Comparison of ENCODE assay signal across 20 cellular contexts in the genomic region with DNA sequence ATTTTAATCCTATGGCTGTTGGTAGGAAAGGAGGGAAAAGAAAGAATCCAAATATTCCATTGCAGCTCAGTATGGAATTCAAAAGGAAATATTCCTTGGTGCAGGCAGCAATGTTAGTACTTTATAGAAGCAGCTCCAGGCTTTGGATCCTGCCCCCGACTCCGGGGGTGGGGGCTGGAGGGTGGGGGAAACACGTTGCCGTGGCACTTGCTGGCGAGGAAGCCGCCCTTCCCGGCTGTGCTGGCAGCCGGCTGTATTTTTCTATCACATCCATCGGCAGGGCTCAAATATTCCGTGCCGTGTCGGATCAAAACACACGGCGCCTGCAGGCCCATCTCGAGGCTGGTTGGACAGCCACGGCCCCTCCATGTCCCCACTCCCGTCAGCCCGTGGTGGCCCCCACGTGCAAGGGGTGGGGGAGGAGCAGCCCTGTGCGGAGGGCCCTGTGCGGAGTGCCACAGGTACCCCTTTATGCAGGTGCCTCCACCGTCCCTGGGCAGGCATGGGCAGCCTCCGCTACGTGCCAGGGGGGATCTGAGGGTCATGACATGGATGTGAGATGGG. TPM values are rescaled to one million over a fixed set of nuclear protein-coding genes. Genes with fewer than 3 reads are reported as not detected.
DNase-seq lines count a peak whose midpoint lies in the region; ATAC-seq and TF ChIP-seq lines count a peak whose summit lies in the region.
"Had no signal": no experiment of that assay in that cellular context is flagged by ENCODE, and none has a peak within 500 bp of the region (broad histone marks: within the 10 kb centered on the region; RNA-seq: fewer than 3 reads in every experiment).

No MANE protein-coding gene starts in this region.

- no peak for ATAC-seq in right cardiac atrium
- no peak for ATAC-seq in heart right ventricle
- ATAC-seq: HCT116, PC-3 had no signal

- DNase-seq in right cardiac atrium (peak in 2 of 3 donors; percentile 35 to 40), heart right ventricle (no peak), caudate nucleus (lab: John Stamatoyannopoulos, UW) (peak in 40 of 61 donors; percentile 15 to 89 (median 57)), neuronal stem cell (ENCODE audit: low spot score) (no peak), dermis blood vessel endothelial cell (no peak), neural progenitor cell (ENCODE audit: low spot score) (no peak)
- DNase-seq in central memory CD4-positive, alpha-beta T cell: no peak
- DNase-seq: CD4-positive, alpha-beta T cell; MM.1S; NCI-H1417; NCI-H1694 treated with DMSO at 0.1 percent for 48 hours; NCI-H2081 treated with DMSO at 0.1 percent for 48 hours; NCI-H2171; NCI-H226; NCI-H510A treated with DMSO at 0.1 percent for 48 hours; PC-3; SJCRH30 had no signal

- H3K4me3 ChIP-seq in right cardiac atrium (ENCODE audit: low read length) (no peak overlapping the region), heart right ventricle (no peak overlapping the region), neuronal stem cell (ENCODE audit: low read length in 2 of 2) (peak overlapping the region in 1 of 2 donors; percentile 16), neural progenitor cell (no peak overlapping the region)
- H3K4me3 ChIP-seq: SJCRH30 had no signal

- H2AFZ ChIP-seq in neuronal stem cell (ENCODE audit: low read length) (no peak overlapping the region), neural progenitor cell (replicated peaks) (no peak overlapping the region)

- H3K27ac ChIP-seq in right cardiac atrium (ENCODE audit: low read length) (no peak overlapping the region), heart right ventricle (no peak overlapping the region), caudate nucleus (ENCODE audit: low read depth, low read length) (peak overlapping the region; percentile 85), neuronal stem cell (replicated peaks; ENCODE audit: low read length) (no peak overlapping the region), neural progenitor cell (no peak overlapping the region)
- H3K27ac ChIP-seq: KMS-11, SJCRH30 had no signal

- H3K4me1 ChIP-seq in right cardiac atrium (ENCODE audit: control insufficient read depth, insufficient read depth, low read length) (no peaks in the 10 kb centered on the region), heart right ventricle (peaks cover 0 to 2% (median 0%) of the 10 kb centered on the region in 9 donors), neuronal stem cell (ENCODE audit: control insufficient read depth in 2 of 2, insufficient read depth in 1 of 2, low read depth in 1 of 2, low read length in 2 of 2) (peaks cover 0 to 12% of the 10 kb centered on the region in 2 donors), neural progenitor cell (peaks cover 11% of the 10 kb centered on the region)

- peaks cover 31% of the 10 kb centered on the region for H3K4me1 Mint-ChIP-seq in neural progenitor cell

- H3K36me3 ChIP-seq in heart right ventricle: no peaks in the 10 kb centered on the region
- no peaks in the 10 kb centered on the region for H3K36me3 ChIP-seq in neuronal stem cell (replicated peaks in 1 of 2; ENCODE audit: control insufficient read depth in 2 of 2, insufficient read depth in 2 of 2, low read length in 2 of 2)
- H3K36me3 ChIP-seq in neural progenitor cell: no peaks in the 10 kb centered on the region
- H3K36me3 ChIP-seq: SJCRH30 had no signal

- H3K27ac Mint-ChIP-seq in neural progenitor cell: no peak overlapping the region
- H3K27ac Mint-ChIP-seq: CD4-positive, alpha-beta T cell; IgD-negative memory B cell had no signal

- peaks cover 16% of the 10 kb centered on the region for H4K20me1 ChIP-seq in neural progenitor cell (ENCODE audit: low read depth)

- peak overlapping the region; percentile 89 for H2BK15ac ChIP-seq in neuronal stem cell (ENCODE audit: low read length)

- intact Hi-C loops in right cardiac atrium (cut with DNase I): no loop called here
- intact Hi-C loops in heart right ventricle (cut with DNase I): loop anchor here in 2 of 10 donors (5.0 kb wide), 2 partner anchors 95 to 105 kb away; no protein-coding TSS in a partner anchor

- H3K36me3 Mint-ChIP-seq in neural progenitor cell: no peaks in the 10 kb centered on the region

- H3K27me3 ChIP-seq in right cardiac atrium (ENCODE audit: control insufficient read depth, insufficient read depth) (no peaks in the 10 kb centered on the region), heart right ventricle (peaks cover 0 to 84% (median 70%) of the 10 kb centered on the region in 7 donors), neuronal stem cell (ENCODE audit: control insufficient read depth in 3 of 3, insufficient read depth in 3 of 3, low read depth in 1 of 3, low read length in 3 of 3) (peaks cover 9 to 92% (median 11%) of the 10 kb centered on the region in 3 experiments), neural progenitor cell (peaks cover 22% of the 10 kb centered on the region)
- H3K27me3 ChIP-seq: SJCRH30 had no signal

- H3K4me3 Mint-ChIP-seq in neural progenitor cell: no peak overlapping the region
- H3K4me3 Mint-ChIP-seq: CD4-positive, alpha-beta T cell had no signal

- no peak overlapping the region for H2BK120ac ChIP-seq in neuronal stem cell (ENCODE audit: low read depth, low read length)

- H3K23ac ChIP-seq in neuronal stem cell (ENCODE audit: low read depth, low read length, poor library complexity): peak overlapping the region; percentile 82

- peaks cover 2% of the 10 kb centered on the region for H3K79me1 ChIP-seq in neuronal stem cell (ENCODE audit: low read depth, low read length)

- H3K4me2 ChIP-seq in neuronal stem cell (ENCODE audit: insufficient read depth, low read length, poor library complexity, severe bottlenecking) (no peak overlapping the region), neural progenitor cell (no peak overlapping the region)
- H3K4me2 ChIP-seq: KMS-11 had no signal

- H2AK5ac ChIP-seq in neuronal stem cell (ENCODE audit: low read depth, low read length): peak overlapping the region; percentile 28

- H3K79me2 ChIP-seq in neural progenitor cell (ENCODE audit: low read depth): no peaks in the 10 kb centered on the region

- no peak overlapping the region for H4K8ac ChIP-seq in neuronal stem cell (ENCODE audit: low read depth, low read length)

- H3K9me3 ChIP-seq in right cardiac atrium (ENCODE audit: control insufficient read depth, low read length) (no peaks in the 10 kb centered on the region), heart right ventricle (no peaks in the 10 kb centered on the region), neuronal stem cell (replicated peaks in 1 of 2; ENCODE audit: control insufficient read depth in 2 of 2, insufficient read depth in 1 of 2, low read depth in 1 of 2, low read length in 2 of 2) (peaks cover 0 to 2% of the 10 kb centered on the region in 2 donors), neural progenitor cell (ENCODE audit: low read depth) (no peaks in the 10 kb centered on the region)
- H3K9me3 ChIP-seq: SJCRH30 had no signal

- 66% methylated on average over 24 of the region's 24 CpGs for WGBS in right cardiac atrium
- 64 to 67% methylated on average over 24 of the region's 24 CpGs for WGBS in heart right ventricle, 2 donors
- WGBS in neuronal stem cell (ENCODE audit: extremely low coverage in 2 of 2, insufficient read length in 2 of 2, insufficient replicate concordance in 1 of 2), 2 donors: no CpG with 5 or more reads among the region's 24 CpGs

- H3K9ac ChIP-seq in neuronal stem cell (ENCODE audit: low read depth, low read length, poor library complexity): peak overlapping the region; percentile 12
- no peak overlapping the region for H3K9ac ChIP-seq in neural progenitor cell
- H3K9ac ChIP-seq: KMS-11 had no signal

- peak overlapping the region; percentile 59 for H2BK5ac ChIP-seq in neuronal stem cell (ENCODE audit: low read length)

- peaks cover 10% of the 10 kb centered on the region for H3F3A ChIP-seq in neural progenitor cell (ENCODE audit: low read depth)

- no peak overlapping the region for H3K14ac ChIP-seq in neuronal stem cell (ENCODE audit: low read length)

- H4K91ac ChIP-seq in neuronal stem cell (ENCODE audit: low read depth, low read length, poor library complexity): no peak overlapping the region

- TF ChIP-seq CTCF in heart right ventricle (IDR thresholded peaks at IDR 0.05) (no peak), neural progenitor cell (IDR thresholded peaks at IDR 0.05) (no peak)

- H2BK12ac ChIP-seq in neuronal stem cell (ENCODE audit: low read length): no peak overlapping the region

- H3K9me3 Mint-ChIP-seq in neural progenitor cell: no peaks in the 10 kb centered on the region
- H3K9me3 Mint-ChIP-seq: CD4-positive, alpha-beta T cell had no signal

- H3K27me3 Mint-ChIP-seq in neural progenitor cell (ENCODE audit: insufficient read depth, low read depth): peaks cover 19% of the 10 kb centered on the region

- H3K4ac ChIP-seq in neuronal stem cell (ENCODE audit: low read length): no peak overlapping the region

- peak overlapping the region; percentile 65 for H3K18ac ChIP-seq in neuronal stem cell (ENCODE audit: low read length)

RNA-seq across cellular contexts. Expression of gene ADRA2C, which starts 5.8 kb away (rescaled TPM):
- total RNA-seq in right cardiac atrium: 1 to 10 TPM; 3.0 to 4.6 (median 3.5) TPM
- 4.8 TPM for polyA plus RNA-seq in right cardiac atrium
- 1 to 10 TPM; 2.8 to 8.8 (median 5.1) TPM for total RNA-seq in heart right ventricle
- 1 to 10 TPM; 5.9 to 7.3 TPM for polyA plus RNA-seq in heart right ventricle
- 7.7 TPM for polyA plus RNA-seq in neuronal stem cell (2013, experiment 1 of 2)
- 7.2 TPM for polyA plus RNA-seq in neuronal stem cell (2013, experiment 2 of 2)
- 0.17 TPM in 1 of 2 replicates, not detected in the other for total RNA-seq in dermis blood vessel endothelial cell
- 2.5 and 12.9 TPM in 2 replicates for total RNA-seq in neural progenitor cell (ENCODE audit: low replicate concordance)
- total RNA-seq: CD4-positive, alpha-beta T cell; PC-3 had no signal
- polyA plus RNA-seq: IgD-negative memory B cell had no signal

Comparison
In these comparisons a context has a peak if more than half of its experiments do, and no peak if none do; other contexts are left out.
1. DNase-seq: peak in right cardiac atrium (2 of 3) and caudate nucleus (40 of 61); none in heart right ventricle (0 of 2), neuronal stem cell (single experiment), dermis blood vessel endothelial cell (single experiment), central memory CD4-positive, alpha-beta T cell (single experiment) and neural progenitor cell (single experiment).